ENCODE assay signal across 9 cellular contexts in the genomic region with DNA sequence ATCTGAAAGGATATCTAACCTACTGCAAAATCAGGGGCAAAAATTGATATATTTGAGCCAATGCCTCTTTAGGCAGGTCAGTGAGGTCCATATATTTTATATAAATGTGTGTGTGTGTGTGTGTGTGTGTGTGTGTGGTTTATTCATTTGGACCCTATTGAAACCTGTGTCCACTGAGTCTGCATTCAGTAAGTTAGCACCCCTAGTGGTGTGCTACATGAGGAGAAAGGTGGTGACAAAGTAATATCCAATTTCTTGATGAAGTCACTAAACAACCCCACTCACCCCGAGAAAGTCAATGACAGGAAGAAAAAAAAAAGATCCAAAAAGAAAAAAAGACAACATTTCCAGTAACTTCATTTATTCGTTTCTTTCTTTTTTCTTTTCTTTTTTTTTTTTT. TPM values are rescaled to one million over a fixed set of nuclear protein-coding genes. Genes with fewer than 3 reads are reported as not detected.
DNase-seq lines count a peak whose midpoint lies in the region; ATAC-seq and TF ChIP-seq lines count a peak whose summit lies in the region.
"Had no signal": no experiment of that assay in that cellular context is flagged by ENCODE, and none has a peak within 500 bp of the region (broad histone marks: within the 10 kb centered on the region; RNA-seq: fewer than 3 reads in every experiment).

No MANE protein-coding gene starts in this region.

- H3K4me1 ChIP-seq in esophagus squamous epithelium = peaks cover 22 to 83% (median 51%) of the 10 kb centered on the region in 3 donors
- peaks cover 44 to 65% of the 10 kb centered on the region in 2 donors for H3K4me1 ChIP-seq in thoracic aorta (ENCODE audit: control insufficient read depth in 1 of 2, low read depth in 2 of 2)

- ATAC-seq in thoracic aorta (ENCODE audit: insufficient number of reproducible peaks, low FRiP score, low read depth) (no peak), HG03025 (IDR thresholded peaks at IDR 0.05; ENCODE audit: low FRiP score, unreplicated experiment) (no peak)
- ATAC-seq in activated T-cell treated with anti-CD3 and anti-CD28 coated beads, Interleukin-2, amount 50 U/mL, for 4 hours = no peak

- no peaks in the 10 kb centered on the region for H3K9me3 Mint-ChIP-seq in activated naive CD4-positive, alpha-beta T cell treated with anti-CD3 and anti-CD28 coated beads, Interleukin-2, amount 50 U/mL, for 24 hours
- no peaks in the 10 kb centered on the region for H3K9me3 Mint-ChIP-seq in activated T-cell treated with anti-CD3 and anti-CD28 coated beads, Interleukin-2, amount 50 U/mL, for 4 hours

- H3K27me3 ChIP-seq in esophagus squamous epithelium (no peaks in the 10 kb centered on the region), thoracic aorta (replicated peaks; ENCODE audit: insufficient read depth) (no peaks in the 10 kb centered on the region)

- no peaks in the 10 kb centered on the region for H3K27me3 Mint-ChIP-seq in activated naive CD4-positive, alpha-beta T cell treated with anti-CD3 and anti-CD28 coated beads, Interleukin-2, amount 50 U/mL, for 24 hours
- no peaks in the 10 kb centered on the region for H3K27me3 Mint-ChIP-seq in activated T-cell treated with anti-CD3 and anti-CD28 coated beads, Interleukin-2, amount 50 U/mL, for 4 hours (ENCODE audit: low read depth)

- no peaks in the 10 kb centered on the region for H3K9me3 ChIP-seq in esophagus squamous epithelium
- no peaks in the 10 kb centered on the region for H3K9me3 ChIP-seq in thoracic aorta

- H3K4me1 Mint-ChIP-seq in activated naive CD4-positive, alpha-beta T cell treated with anti-CD3 and anti-CD28 coated beads, Interleukin-2, amount 50 U/mL, for 24 hours = peaks cover 80% of the 10 kb centered on the region
- H3K4me1 Mint-ChIP-seq in activated T-cell treated with anti-CD3 and anti-CD28 coated beads, Interleukin-2, amount 50 U/mL, for 4 hours (ENCODE audit: low read depth) = peaks cover 72% of the 10 kb centered on the region

- H3K4me3 ChIP-seq in esophagus squamous epithelium (no peak overlapping the region), thoracic aorta (no peak overlapping the region)

- TF ChIP-seq CTCF in esophagus squamous epithelium (IDR thresholded peaks at IDR 0.05) (peak in 5 of 6 experiments; percentile 13 to 49 (median 28)), thoracic aorta (IDR thresholded peaks at IDR 0.05) (peak; percentile 26)

- H3K27ac Mint-ChIP-seq in activated naive CD4-positive, alpha-beta T cell treated with anti-CD3 and anti-CD28 coated beads, Interleukin-2, amount 50 U/mL, for 24 hours = no peak overlapping the region

- H3K4me3 Mint-ChIP-seq in activated naive CD4-positive, alpha-beta T cell treated with anti-CD3 and anti-CD28 coated beads, Interleukin-2, amount 50 U/mL, for 24 hours = peak overlapping the region; percentile 68
- H3K4me3 Mint-ChIP-seq in activated T-cell treated with anti-CD3 and anti-CD28 coated beads, Interleukin-2, amount 50 U/mL, for 4 hours = no peak overlapping the region

- intact Hi-C loops in esophagus squamous epithelium (cut with DNase I) = no loop called here

- no peak for DNase-seq in activated naive CD4-positive, alpha-beta T cell treated with anti-CD3 and anti-CD28 coated beads, Interleukin-2, amount 50 U/mL, for 16 hours
- DNase-seq in NCI-H69 (lab: John Stamatoyannopoulos, UW) = peak; percentile 67
- no peak for DNase-seq in esophagus squamous epithelium (lab: John Stamatoyannopoulos, UW)
- DNase-seq in thoracic aorta (ENCODE audit: low spot score) = no peak
- DNase-seq in nucleus accumbens (lab: John Stamatoyannopoulos, UW) = no peak
- no peak for DNase-seq in activated T-cell treated with anti-CD3 and anti-CD28 coated beads, Interleukin-2, amount 50 U/mL, for 4 hours

- WGBS in esophagus squamous epithelium, 2 donors = 23 to 30% methylated on average over 2 of the region's 2 CpGs

- H3K36me3 Mint-ChIP-seq in activated naive CD4-positive, alpha-beta T cell treated with anti-CD3 and anti-CD28 coated beads, Interleukin-2, amount 50 U/mL, for 24 hours = peaks cover 10% of the 10 kb centered on the region
- H3K36me3 Mint-ChIP-seq in activated T-cell treated with anti-CD3 and anti-CD28 coated beads, Interleukin-2, amount 50 U/mL, for 4 hours (ENCODE audit: insufficient read depth) = peaks cover 9% of the 10 kb centered on the region

- H3K36me3 ChIP-seq in esophagus squamous epithelium = no peaks in the 10 kb centered on the region
- no peaks in the 10 kb centered on the region for H3K36me3 ChIP-seq in thoracic aorta

- TF ChIP-seq POLR2A in esophagus squamous epithelium (IDR thresholded peaks at IDR 0.05) = no peak

- H3K27ac ChIP-seq in esophagus squamous epithelium (peak overlapping the region in 1 of 4 donors; percentile 23), thoracic aorta (peak overlapping the region; percentile 56 to 60)
- H3K27ac ChIP-seq: HL-60 had no signal

RNA-seq across cellular contexts. Expression of gene FBXW11, which starts 4.1 kb away (rescaled TPM):
- total RNA-seq in esophagus squamous epithelium (10 to 100 TPM; 43.5 to 63.2 (median 49.0) TPM), thoracic aorta (10 to 100 TPM; 77.8 to 91.2 TPM)
- 10 to 100 TPM; 46.0 to 47.9 (median 47.6) TPM for total RNA-seq in activated T-cell treated with anti-CD3 and anti-CD28 coated beads, Interleukin-2, amount 50 U/mL, for 4 hours
